ENCODE assay signal across 13 cellular contexts in genomic region chr9:77712533-77713130, GRCh38.
DNase-seq lines count a peak whose midpoint lies in the region; ATAC-seq and TF ChIP-seq lines count a peak whose summit lies in the region.
"Had no signal": no experiment of that assay in that cellular context is flagged by ENCODE, and none has a peak within 500 bp of the region (broad histone marks: within the 10 kb centered on the region; RNA-seq: fewer than 3 reads in every experiment).

No MANE protein-coding gene starts in this region.

- WGBS in smooth muscle cell (ENCODE audit: low lambda C conversion rate) = 26% methylated on average over 9 of the region's 9 CpGs

- H4K20me1 ChIP-seq in smooth muscle cell (ENCODE audit: low read depth) = no peaks in the 10 kb centered on the region

- H3K4me3 ChIP-seq in smooth muscle cell = no peak overlapping the region
- H3K4me3 ChIP-seq in naive thymus-derived CD4-positive, alpha-beta T cell (ENCODE audit: low read length) = no peak overlapping the region
- no peak overlapping the region for H3K4me3 ChIP-seq in colonic mucosa

- peaks cover 26% of the 10 kb centered on the region for H3F3A ChIP-seq in smooth muscle cell (ENCODE audit: low read depth)

- peaks cover 3% of the 10 kb centered on the region for H3K36me3 Mint-ChIP-seq in activated naive CD8-positive, alpha-beta T cell treated with anti-CD3 and anti-CD28 coated beads, Interleukin-2, amount 50 U/mL, for 24 hours (ENCODE audit: low read depth)
- H3K36me3 Mint-ChIP-seq in activated naive CD8-positive, alpha-beta T cell treated with anti-CD3 and anti-CD28 coated beads for 36 hours = peaks cover 7% of the 10 kb centered on the region
- H3K36me3 Mint-ChIP-seq in naive thymus-derived CD4-positive, alpha-beta T cell = peaks cover 0 to 13% (median 2%) of the 10 kb centered on the region in 5 donors
- H3K36me3 Mint-ChIP-seq: CD4-positive, CD25-positive, alpha-beta regulatory T cell had no signal

- DNase-seq in activated naive CD8-positive, alpha-beta T cell treated with anti-CD3 and anti-CD28 coated beads, Interleukin-2, amount 50 U/mL, for 24 hours = no peak
- DNase-seq in activated naive CD8-positive, alpha-beta T cell treated with anti-CD3 and anti-CD28 coated beads for 36 hours = no peak
- peak; percentile 42 for DNase-seq in SK-N-DZ (ENCODE audit: low spot score)
- DNase-seq in fibroblast of peridontal ligament (ENCODE audit: extremely low read depth) = peak; percentile 49
- no peak for DNase-seq in smooth muscle cell (lab: John Stamatoyannopoulos, UW; ENCODE audit: unreplicated experiment)
- no peak for DNase-seq in naive thymus-derived CD4-positive, alpha-beta T cell
- DNase-seq in colonic mucosa = no peak
- no peak for DNase-seq in retina
- DNase-seq: CD4-positive, CD25-positive, alpha-beta regulatory T cell; NCI-H446; T-helper 1 cell had no signal

- intact Hi-C loops in naive thymus-derived CD4-positive, alpha-beta T cell (cut with micrococcal nuclease) = no loop called here
- intact Hi-C loops in colonic mucosa (cut with DNase I) = no loop called here

- POLR2A ChIA-PET in naive thymus-derived CD4-positive, alpha-beta T cell (lab: Charles Lee) = no interaction called here

- no peaks in the 10 kb centered on the region for H3K27me3 Mint-ChIP-seq in activated naive CD8-positive, alpha-beta T cell treated with anti-CD3 and anti-CD28 coated beads, Interleukin-2, amount 50 U/mL, for 24 hours
- no peaks in the 10 kb centered on the region for H3K27me3 Mint-ChIP-seq in activated naive CD8-positive, alpha-beta T cell treated with anti-CD3 and anti-CD28 coated beads for 36 hours
- no peaks in the 10 kb centered on the region for H3K27me3 Mint-ChIP-seq in naive thymus-derived CD4-positive, alpha-beta T cell
- H3K27me3 Mint-ChIP-seq: progenitor cell of endocrine pancreas had no signal

- H3K36me3 ChIP-seq in smooth muscle cell (ENCODE audit: low read depth) (no peaks in the 10 kb centered on the region), colonic mucosa (no peaks in the 10 kb centered on the region)
- no peaks in the 10 kb centered on the region for H3K36me3 ChIP-seq in naive thymus-derived CD4-positive, alpha-beta T cell (ENCODE audit: control insufficient read depth in 2 of 3, insufficient read depth in 3 of 3, low read length in 3 of 3)

- H3K27me3 ChIP-seq in smooth muscle cell (ENCODE audit: low read depth) (no peaks in the 10 kb centered on the region), colonic mucosa (no peaks in the 10 kb centered on the region)
- no peaks in the 10 kb centered on the region for H3K27me3 ChIP-seq in naive thymus-derived CD4-positive, alpha-beta T cell (ENCODE audit: control insufficient read depth in 2 of 2, insufficient read depth in 2 of 2, low read length in 2 of 2)

- H3K9me3 ChIP-seq in smooth muscle cell (replicated peaks; ENCODE audit: low read depth) (peaks cover 6% of the 10 kb centered on the region), colonic mucosa (no peaks in the 10 kb centered on the region)
- peaks cover 0 to 5% (median 0%) of the 10 kb centered on the region in 3 experiments for H3K9me3 ChIP-seq in naive thymus-derived CD4-positive, alpha-beta T cell (ENCODE audit: control insufficient read depth in 2 of 3, low read length in 3 of 3)

- TF ChIP-seq CTCF in smooth muscle cell (IDR thresholded peaks at IDR 0.05; ENCODE audit: borderline replicate concordance, insufficient read depth, poor library complexity, severe bottlenecking) (no peak), colonic mucosa (IDR thresholded peaks at IDR 0.05) (no peak)

- no peak overlapping the region for H2AFZ ChIP-seq in smooth muscle cell (ENCODE audit: low read depth)

- CTCF ChIA-PET in naive thymus-derived CD4-positive, alpha-beta T cell (lab: Charles Lee) = no interaction called here

- H3K27ac Mint-ChIP-seq in activated naive CD8-positive, alpha-beta T cell treated with anti-CD3 and anti-CD28 coated beads, Interleukin-2, amount 50 U/mL, for 24 hours = peak overlapping the region; percentile 24
- H3K27ac Mint-ChIP-seq in activated naive CD8-positive, alpha-beta T cell treated with anti-CD3 and anti-CD28 coated beads for 36 hours = no peak overlapping the region
- no peak overlapping the region for H3K27ac Mint-ChIP-seq in naive thymus-derived CD4-positive, alpha-beta T cell
- H3K27ac Mint-ChIP-seq: CD4-positive, CD25-positive, alpha-beta regulatory T cell; progenitor cell of endocrine pancreas had no signal

- H3K9ac ChIP-seq in smooth muscle cell (ENCODE audit: low read depth) = no peak overlapping the region
- no peak overlapping the region for H3K9ac ChIP-seq in colonic mucosa (ENCODE audit: low read depth in 2 of 2, low read length in 2 of 2)

- no peak overlapping the region for H3K4me3 Mint-ChIP-seq in activated naive CD8-positive, alpha-beta T cell treated with anti-CD3 and anti-CD28 coated beads, Interleukin-2, amount 50 U/mL, for 24 hours
- no peak overlapping the region for H3K4me3 Mint-ChIP-seq in activated naive CD8-positive, alpha-beta T cell treated with anti-CD3 and anti-CD28 coated beads for 36 hours
- H3K4me3 Mint-ChIP-seq in naive thymus-derived CD4-positive, alpha-beta T cell = no peak overlapping the region
- H3K4me3 Mint-ChIP-seq: CD4-positive, CD25-positive, alpha-beta regulatory T cell; IgD-negative memory B cell had no signal

- H3K9me3 Mint-ChIP-seq in activated naive CD8-positive, alpha-beta T cell treated with anti-CD3 and anti-CD28 coated beads, Interleukin-2, amount 50 U/mL, for 24 hours = peaks cover 25% of the 10 kb centered on the region
- peaks cover 18% of the 10 kb centered on the region for H3K9me3 Mint-ChIP-seq in activated naive CD8-positive, alpha-beta T cell treated with anti-CD3 and anti-CD28 coated beads for 36 hours
- H3K9me3 Mint-ChIP-seq in naive thymus-derived CD4-positive, alpha-beta T cell = peaks cover 0 to 37% (median 15%) of the 10 kb centered on the region in 11 donors

- H3K27ac ChIP-seq in smooth muscle cell (ENCODE audit: low read depth) (peak overlapping the region; percentile 82), colonic mucosa (no peak overlapping the region)
- H3K27ac ChIP-seq in naive thymus-derived CD4-positive, alpha-beta T cell (ENCODE audit: low read depth, low read length) = no peak overlapping the region

- H3K4me1 ChIP-seq in smooth muscle cell (ENCODE audit: low read depth) (peaks cover 16% of the 10 kb centered on the region), colonic mucosa (no peaks in the 10 kb centered on the region)
- H3K4me1 ChIP-seq in naive thymus-derived CD4-positive, alpha-beta T cell (ENCODE audit: control insufficient read depth in 2 of 2, insufficient read depth in 2 of 2, low read length in 2 of 2) = no peaks in the 10 kb centered on the region

- H3K4me1 Mint-ChIP-seq in activated naive CD8-positive, alpha-beta T cell treated with anti-CD3 and anti-CD28 coated beads, Interleukin-2, amount 50 U/mL, for 24 hours = peaks cover 15% of the 10 kb centered on the region
- peaks cover 2% of the 10 kb centered on the region for H3K4me1 Mint-ChIP-seq in activated naive CD8-positive, alpha-beta T cell treated with anti-CD3 and anti-CD28 coated beads for 36 hours
- H3K4me1 Mint-ChIP-seq in naive thymus-derived CD4-positive, alpha-beta T cell = peaks cover 0 to 8% (median 0%) of the 10 kb centered on the region in 7 donors

- no peak for ATAC-seq in activated naive CD8-positive, alpha-beta T cell treated with anti-CD3 and anti-CD28 coated beads, Interleukin-2, amount 50 U/mL, for 24 hours
- no peak for ATAC-seq in naive thymus-derived CD4-positive, alpha-beta T cell

- H3K79me2 ChIP-seq in smooth muscle cell (ENCODE audit: low read depth) = no peaks in the 10 kb centered on the region

- H3K4me2 ChIP-seq in smooth muscle cell = peak overlapping the region; percentile 24

Comparison
In these comparisons a context has a peak if more than half of its experiments do, and no peak if none do; other contexts are left out.
1. DNase-seq: peak in SK-N-DZ (single experiment) and fibroblast of peridontal ligament (single experiment); none in activated naive CD8-positive, alpha-beta T cell treated with anti-CD3 and anti-CD28 coated beads, Interleukin-2, amount 50 U/mL, for 24 hours (single experiment), activated naive CD8-positive, alpha-beta T cell treated with anti-CD3 and anti-CD28 coated beads for 36 hours (single experiment), smooth muscle cell (single experiment), naive thymus-derived CD4-positive, alpha-beta T cell (0 of 9), colonic mucosa (single experiment) and retina (single experiment).